ENCODE assay signal across 9 cellular contexts in genomic region chr12:116222358-116222757, GRCh38. TPM values are rescaled to one million over a fixed set of nuclear protein-coding genes. Genes with fewer than 3 reads are reported as not detected.
DNase-seq lines count a peak whose midpoint lies in the region; ATAC-seq and TF ChIP-seq lines count a peak whose summit lies in the region.
"Had no signal": no experiment of that assay in that cellular context is flagged by ENCODE, and none has a peak within 500 bp of the region (broad histone marks: within the 10 kb centered on the region; RNA-seq: fewer than 3 reads in every experiment).

No MANE protein-coding gene starts in this region.

- TF ChIP-seq CTCF in foreskin keratinocyte (conservative IDR thresholded peaks at IDR 0.05) (no peak), GM10248 (IDR thresholded peaks at IDR 0.05; ENCODE audit: control extremely low read depth, extremely low read depth, low read depth, missing control alignments) (no peak)

- no peaks in the 10 kb centered on the region for H3K36me3 ChIP-seq in SJCRH30

- ATAC-seq in foreskin keratinocyte = peak; percentile 85
- ATAC-seq: CD8-positive, alpha-beta T cell had no signal

- no peak overlapping the region for H3K4me3 ChIP-seq in SJCRH30

- H3K4me1 ChIP-seq in SJCRH30 = no peaks in the 10 kb centered on the region
- H3K4me1 ChIP-seq in foreskin keratinocyte = no peaks in the 10 kb centered on the region

- CTCF ChIA-PET in GM10248 (lab: Yijun Ruan, JAX) = interaction anchor here (1.1 to 1.5 kb wide), 2 partner anchors 14 to 15 kb away, joined by 4 to 5 read pairs; no protein-coding TSS in a partner anchor

- DNase-seq in NCI-H748 (lab: John Stamatoyannopoulos, UW; ENCODE audit: unreplicated experiment) = peak; percentile 36
- no peak for DNase-seq in NCI-H748 treated with DMSO at 0.1 percent for 48 hours (lab: John Stamatoyannopoulos, UW)
- DNase-seq in SJCRH30 = peak; percentile 16 to 44
- peak; percentile 76 to 92 for DNase-seq in foreskin keratinocyte
- peak; percentile 23 for DNase-seq in stimulated activated CD4-positive, alpha-beta T cell treated with anti-CD3 and anti-CD28 coated beads, Interleukin-12 subunit alpha, Interleukin-12 subunit beta, amount 100 ng/mL, for 4 hours
- DNase-seq in NCI-H526 treated with DMSO at 0.1 percent for 48 hours (lab: John Stamatoyannopoulos, UW) = no peak
- DNase-seq in SKM-1 treated with dmso at 0.1 percent for 144 hours (lab: John Stamatoyannopoulos, UW; ENCODE audit: unreplicated experiment) = no peak
- no peak for DNase-seq in GM10248 (ENCODE audit: extremely low spot score)

- H3K27ac ChIP-seq in SJCRH30 = no peak overlapping the region
- H3K27ac ChIP-seq in foreskin keratinocyte = no peak overlapping the region

- POLR2A ChIA-PET in GM10248 (lab: Yijun Ruan, JAX) = no interaction called here

- no peaks in the 10 kb centered on the region for H3K9me3 ChIP-seq in SJCRH30 (replicated peaks)

- no peaks in the 10 kb centered on the region for H3K27me3 ChIP-seq in SJCRH30
- H3K27me3 ChIP-seq in foreskin keratinocyte = no peaks in the 10 kb centered on the region

RNA-seq across cellular contexts. Expression of gene MED13L, which starts 55.1 kb away (rescaled TPM):
- total RNA-seq in SJCRH30 (2014; rRNA removed; shearing (Covaris generic)) = 49.1 and 62.0 TPM in 2 replicates
- total RNA-seq in foreskin keratinocyte = 42.4 and 50.1 TPM in 2 replicates
- 4.6 and 5.3 TPM in 2 replicates for polyA plus RNA-seq in foreskin keratinocyte

Comparison
In these comparisons a context has a peak if more than half of its experiments do, and no peak if none do; other contexts are left out.
1. DNase-seq: peak in NCI-H748 (single experiment), SJCRH30 (2 of 2), foreskin keratinocyte (2 of 2) and stimulated activated CD4-positive, alpha-beta T cell treated with anti-CD3 and anti-CD28 coated beads, Interleukin-12 subunit alpha, Interleukin-12 subunit beta, amount 100 ng/mL, for 4 hours (single experiment); none in NCI-H748 treated with DMSO at 0.1 percent for 48 hours (single experiment), NCI-H526 treated with DMSO at 0.1 percent for 48 hours (single experiment), SKM-1 treated with dmso at 0.1 percent for 144 hours (single experiment) and GM10248 (single experiment).